Comparison of ENCODE assay signal across 1 cellular context in genomic region chr10:59880976-59881510, GRCh38.
TF ChIP-seq lines count a peak whose summit lies in the region.

No MANE protein-coding gene starts in this region.

TF ChIP-seq in K562, 482 proteins besides CTCF, POLR2A, EP300 and RAD21 (continued from another document and continues in another):
- no peak for TF ChIP-seq ZMIZ1 (IDR thresholded peaks at IDR 0.05; ENCODE audit: low read depth in 2 of 2, low read length in 2 of 2)
- peak; percentile 52 to 71 for TF ChIP-seq KDM1A (IDR thresholded peaks at IDR 0.05)
- TF ChIP-seq MNT (conservative IDR thresholded peaks at IDR 0.05): peak; percentile 60 to 82; a peak in 3 of 4 replicates
- no peak for TF ChIP-seq ETV6 (IDR thresholded peaks at IDR 0.05; ENCODE audit: borderline replicate concordance in 1 of 2, low read depth in 2 of 2, low read length in 1 of 2)
- no peak for TF ChIP-seq ETV6 (CRISPR knock-in tag; IDR thresholded peaks at IDR 0.05; ENCODE audit: borderline replicate concordance)
- TF ChIP-seq SMARCB1 (IDR thresholded peaks at IDR 0.05; ENCODE audit: insufficient read length, low read depth): no peak
- TF ChIP-seq MECOM (CRISPR knock-in tag; IDR thresholded peaks at IDR 0.05): peak; percentile 48; the same call in 1 of the 2 replicates
- peak; percentile 27; the same call in 1 of the 2 replicates for TF ChIP-seq NFIC (IDR thresholded peaks at IDR 0.05)
- no peak for TF ChIP-seq ZNF512 (tag; IDR thresholded peaks at IDR 0.05)
- TF ChIP-seq KLF1 (tag; IDR thresholded peaks at IDR 0.05): no peak
- TF ChIP-seq DPF2 (IDR thresholded peaks at IDR 0.05): peak; percentile 72
- TF ChIP-seq CTCFL (IDR thresholded peaks at IDR 0.05; ENCODE audit: borderline replicate concordance, insufficient read depth, low read depth, low read length, poor library complexity, severe bottlenecking): no peak
- TF ChIP-seq ARID1B (IDR thresholded peaks at IDR 0.05): peak; percentile 77
- no peak for TF ChIP-seq CREB5 (CRISPR knock-in tag; IDR thresholded peaks at IDR 0.05)
- TF ChIP-seq HDAC3 (IDR thresholded peaks at IDR 0.05; ENCODE audit: borderline replicate concordance, partially characterized antibody): no peak
- no peak for TF ChIP-seq U2AF1 (optimal IDR thresholded peaks at IDR 0.05; ENCODE audit: low read depth, low read length)
- no peak for TF ChIP-seq CHAMP1 (IDR thresholded peaks at IDR 0.05)
- TF ChIP-seq ZNF592 (IDR thresholded peaks at IDR 0.05): peak; percentile 79
- peak; percentile 21; the same call in 1 of the 2 replicates for TF ChIP-seq RAD51 (IDR thresholded peaks at IDR 0.05; ENCODE audit: borderline replicate concordance, low read depth)
- no peak for TF ChIP-seq ATF1 (CRISPR knock-in tag; IDR thresholded peaks at IDR 0.05)
- TF ChIP-seq ATF1 (tag; IDR thresholded peaks at IDR 0.05): 0 out of 2 replicates have a peak, but pooled peaks have one; percentile 11
- TF ChIP-seq MIER1 (IDR thresholded peaks at IDR 0.05; ENCODE audit: low read depth): no peak
- no peak for TF ChIP-seq U2AF2 (optimal IDR thresholded peaks at IDR 0.05; ENCODE audit: low read depth, low read length)
- TF ChIP-seq GTF2E2 (tag; IDR thresholded peaks at IDR 0.05): no peak
- TF ChIP-seq MAX (CRISPR knock-in tag; IDR thresholded peaks at IDR 0.05): peak; percentile 84
- TF ChIP-seq FOXA3 (CRISPR knock-in tag; conservative IDR thresholded peaks at IDR 0.05 in 1 of 2, IDR thresholded peaks at IDR 0.05 in 1 of 2): peak in 1 of 2 experiments; percentile 50; a peak in 1 of 4 replicates
- peak; percentile 42 for TF ChIP-seq CBFA2T2 (conservative IDR thresholded peaks at IDR 0.05)
- no peak for TF ChIP-seq BCOR (IDR thresholded peaks at IDR 0.05)
- TF ChIP-seq EGR1 (conservative IDR thresholded peaks at IDR 0.05): no peak
- no peak for TF ChIP-seq TCF7 (IDR thresholded peaks at IDR 0.05; ENCODE audit: borderline replicate concordance)
- no peak for TF ChIP-seq E2F1 (CRISPR knock-in tag; IDR thresholded peaks at IDR 0.05)
- no peak for TF ChIP-seq ZBTB5 (IDR thresholded peaks at IDR 0.05)
- TF ChIP-seq CBFA2T3 (IDR thresholded peaks at IDR 0.05): peak; percentile 83
- no peak for TF ChIP-seq ZNF146 (CRISPR knock-in tag; IDR thresholded peaks at IDR 0.05; ENCODE audit: unreplicated experiment)
- TF ChIP-seq DACH1 (IDR thresholded peaks at IDR 0.05; ENCODE audit: partially characterized antibody): no peak
